21 cellular contexts compared by ENCODE assay signal in the genomic region with DNA sequence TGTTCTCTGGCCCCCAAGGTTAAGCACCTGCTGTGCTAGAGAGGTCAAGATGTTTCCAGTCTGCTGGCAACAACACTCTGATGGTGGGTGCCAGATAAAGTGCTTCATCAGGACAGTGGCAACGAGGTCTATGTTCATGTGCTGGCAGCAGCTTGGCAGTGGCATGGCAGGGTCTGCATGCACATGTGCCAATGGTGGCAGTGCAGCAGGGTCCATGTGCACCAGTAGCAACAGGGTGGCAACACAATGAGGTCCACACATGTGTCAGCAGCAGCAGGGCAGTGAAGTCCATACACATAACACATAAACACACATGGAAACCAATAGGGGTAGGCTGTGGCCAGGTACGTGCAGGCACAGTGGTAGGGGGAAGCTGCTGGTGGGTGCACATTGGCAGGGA. TPM values are rescaled to one million over a fixed set of nuclear protein-coding genes. Genes with fewer than 3 reads are reported as not detected.
DNase-seq lines count a peak whose midpoint lies in the region; ATAC-seq, FAIRE-seq and TF ChIP-seq lines count a peak whose summit lies in the region.
"Had no signal": no experiment of that assay in that cellular context is flagged by ENCODE, and none has a peak within 500 bp of the region (broad histone marks: within the 10 kb centered on the region; RNA-seq: fewer than 3 reads in every experiment).

No MANE protein-coding gene starts in this region.

- no peak overlapping the region for H2AFZ ChIP-seq in HepG2 (ENCODE audit: low read length)

- CTCF ChIA-PET in HepG2 (lab: Yijun Ruan, JAX; ENCODE audit: low intra/inter-chr PET ratio, low total read pairs) = no interaction called here

- WGBS in HepG2 (ENCODE audit: low lambda C conversion rate) = 0% methylated on average over 1 of the region's 2 CpGs
- 17% methylated on average over 1 of the region's 2 CpGs for WGBS in right lobe of liver (ENCODE audit: insufficient coverage, low coverage, low lambda C conversion rate, missing lambda C conversion rate)
- WGBS in psoas muscle, 3 donors = 52 to 60% (median 58%) methylated on average over 2 of the region's 2 CpGs

- H4K20me1 ChIP-seq in HepG2 (ENCODE audit: insufficient read depth, low read length) = no peaks in the 10 kb centered on the region
- H4K20me1 ChIP-seq: BLaER1 had no signal

- TF ChIP-seq EP300 in HepG2 (IDR thresholded peaks at IDR 0.05; ENCODE audit: low read depth in 2 of 2, low read length in 2 of 2) (no peak), HepG2 (CRISPR knock-in tag; IDR thresholded peaks at IDR 0.05; ENCODE audit: borderline replicate concordance) (no peak)

- H3K4me3 ChIP-seq in HepG2 (replicated peaks in 1 of 3; ENCODE audit: insufficient read depth in 1 of 3, low read depth in 2 of 3, low read length in 3 of 3) = no peak overlapping the region
- H3K4me3 ChIP-seq in right lobe of liver = no peak overlapping the region
- H3K4me3 ChIP-seq in psoas muscle = no peak overlapping the region
- H3K4me3 ChIP-seq: BLaER1 had no signal

- H3K27me3 ChIP-seq in HepG2 (ENCODE audit: control insufficient read depth in 1 of 2, insufficient read depth in 2 of 2, low read length in 2 of 2) (no peaks in the 10 kb centered on the region), right lobe of liver (no peaks in the 10 kb centered on the region), psoas muscle (ENCODE audit: insufficient read depth in 3 of 3, low read length in 2 of 3) (no peaks in the 10 kb centered on the region)
- H3K27me3 ChIP-seq: BLaER1 had no signal

- POLR2A ChIA-PET in HepG2 (lab: Yijun Ruan, JAX) = no interaction called here

- BruUV-seq in HepG2 (replicated peaks; lab: Mats Ljungman, UMichigan) = no TSS peak

- H3K9ac ChIP-seq in HepG2 (ENCODE audit: insufficient read depth, low read depth, low read length) = no peak overlapping the region
- H3K9ac ChIP-seq: BLaER1 had no signal

- no peak for FAIRE-seq in HepG2 (lab: Jason Lieb, UNC)
- FAIRE-seq: A204.1, G401.6, GM12892 had no signal

- no peaks in the 10 kb centered on the region for H3K4me1 ChIP-seq in HepG2 (ENCODE audit: insufficient read depth, low read length)
- H3K4me1 ChIP-seq in right lobe of liver = no peaks in the 10 kb centered on the region
- H3K4me1 ChIP-seq in psoas muscle = no peaks in the 10 kb centered on the region
- H3K4me1 ChIP-seq: BLaER1, Caco-2 had no signal

- in situ Hi-C loops in HepG2 (cut with HindIII; ENCODE audit: extremely low pct_ligation_motif_present, low pct_unique_long_range_greater_than_20kb) = no loop called here

- TF ChIP-seq POLR2A in HepG2 (IDR thresholded peaks at IDR 0.05; ENCODE audit: insufficient read depth in 1 of 2, low read depth in 2 of 2, low read length in 2 of 2) (no peak), right lobe of liver (IDR thresholded peaks at IDR 0.05) (no peak)

- H3K79me2 ChIP-seq in HepG2 (ENCODE audit: insufficient read depth, low read length) = no peaks in the 10 kb centered on the region

- peaks cover 6% of the 10 kb centered on the region for H3K9me3 Mint-ChIP-seq in glutamatergic neuron (ENCODE audit: unreplicated experiment)
- peaks cover 13% of the 10 kb centered on the region for H3K9me3 Mint-ChIP-seq in stimulated activated effector memory CD8-positive, alpha-beta T cell treated with anti-CD3 and anti-CD28 coated beads, Interleukin-12 subunit alpha, Interleukin-12 subunit beta, amount 100 ng/mL, for 72 hours

- no peak for TF ChIP-seq RAD21 in HepG2 (CRISPR knock-in tag; IDR thresholded peaks at IDR 0.05)

- H3K4me2 ChIP-seq in HepG2 (ENCODE audit: low read depth, low read length) = no peak overlapping the region
- H3K4me2 ChIP-seq: BLaER1 had no signal

- intact Hi-C loops in HepG2 (cut with micrococcal nuclease; ENCODE audit: unreplicated experiment) = no loop called here
- intact Hi-C loops in right lobe of liver (cut with DNase I) = no loop called here
- intact Hi-C loops in psoas muscle (cut with DNase I) = no loop called here

- no peak for ATAC-seq in HepG2
- no peak for ATAC-seq in right lobe of liver
- ATAC-seq in stimulated activated effector memory CD8-positive, alpha-beta T cell treated with anti-CD3 and anti-CD28 coated beads, Interleukin-12 subunit alpha, Interleukin-12 subunit beta, amount 100 ng/mL, for 72 hours = peak; percentile 11
- no peak for ATAC-seq in psoas muscle
- ATAC-seq: CD8-positive, alpha-beta T cell had no signal

- H3K27me3 Mint-ChIP-seq in glutamatergic neuron (ENCODE audit: unreplicated experiment) = peaks cover 2% of the 10 kb centered on the region
- H3K27me3 Mint-ChIP-seq: B cell; CD4-positive, CD25-positive, alpha-beta regulatory T cell had no signal

- H3K36me3 ChIP-seq in HepG2 (replicated peaks in 1 of 2; ENCODE audit: control insufficient read depth in 1 of 2, insufficient read depth in 2 of 2, low read length in 2 of 2) (no peaks in the 10 kb centered on the region), right lobe of liver (no peaks in the 10 kb centered on the region), psoas muscle (ENCODE audit: insufficient read depth in 1 of 2, low read depth in 1 of 2) (no peaks in the 10 kb centered on the region)
- H3K36me3 ChIP-seq: BLaER1 had no signal

- peak overlapping the region; percentile 8 for H3K27ac Mint-ChIP-seq in glutamatergic neuron (ENCODE audit: unreplicated experiment)
- H3K27ac Mint-ChIP-seq in stimulated activated effector memory CD8-positive, alpha-beta T cell treated with anti-CD3 and anti-CD28 coated beads, Interleukin-12 subunit alpha, Interleukin-12 subunit beta, amount 100 ng/mL, for 72 hours = no peak overlapping the region
- H3K27ac Mint-ChIP-seq: B cell; CD4-positive, CD25-positive, alpha-beta regulatory T cell; CD8-positive, alpha-beta T cell had no signal

- DNase-seq in HepG2 (ENCODE audit: low spot score) (no peak), right lobe of liver (no peak), glutamatergic neuron (no peak), psoas muscle (no peak), SW 1271 (lab: John Stamatoyannopoulos, UW) (no peak)
- DNase-seq in stimulated activated effector memory CD8-positive, alpha-beta T cell treated with anti-CD3 and anti-CD28 coated beads, Interleukin-12 subunit alpha, Interleukin-12 subunit beta, amount 100 ng/mL, for 72 hours (ENCODE audit: low spot score in 2 of 2) = no peak
- DNase-seq: Caco-2; CD4-positive, CD25-positive, alpha-beta regulatory T cell; CD8-positive, alpha-beta T cell; DMS153; DND-41; GOT3; H7; HCEC 1CT had no signal

- H3K36me3 Mint-ChIP-seq in glutamatergic neuron (ENCODE audit: unreplicated experiment) = no peaks in the 10 kb centered on the region
- H3K36me3 Mint-ChIP-seq in stimulated activated effector memory CD8-positive, alpha-beta T cell treated with anti-CD3 and anti-CD28 coated beads, Interleukin-12 subunit alpha, Interleukin-12 subunit beta, amount 100 ng/mL, for 72 hours = peaks cover under 1% of the 10 kb centered on the region
- H3K36me3 Mint-ChIP-seq: CD4-positive, CD25-positive, alpha-beta regulatory T cell; CD8-positive, alpha-beta T cell had no signal

- H3K4me3 Mint-ChIP-seq in glutamatergic neuron (ENCODE audit: unreplicated experiment) = no peak overlapping the region
- H3K4me3 Mint-ChIP-seq in stimulated activated effector memory CD8-positive, alpha-beta T cell treated with anti-CD3 and anti-CD28 coated beads, Interleukin-12 subunit alpha, Interleukin-12 subunit beta, amount 100 ng/mL, for 72 hours = no peak overlapping the region
- H3K4me3 Mint-ChIP-seq: B cell; CD4-positive, CD25-positive, alpha-beta regulatory T cell; CD8-positive, alpha-beta T cell had no signal

- H3K27ac ChIP-seq in HepG2 (ENCODE audit: extremely low read length, insufficient read depth, low read length) = no peak overlapping the region
- no peak overlapping the region for H3K27ac ChIP-seq in right lobe of liver
- H3K27ac ChIP-seq in psoas muscle = no peak overlapping the region
- H3K27ac ChIP-seq: 22Rv1, BLaER1, C4-2B had no signal

- TF ChIP-seq CTCF in HepG2 (CRISPR knock-in tag; IDR thresholded peaks at IDR 0.05) (no peak), right lobe of liver (IDR thresholded peaks at IDR 0.05) (no peak), glutamatergic neuron (IDR thresholded peaks at IDR 0.05; ENCODE audit: partially characterized antibody, unreplicated experiment) (no peak), psoas muscle (IDR thresholded peaks at IDR 0.05) (no peak)

- H3K9me3 ChIP-seq in HepG2 (ENCODE audit: low read length) = peaks cover 3% of the 10 kb centered on the region; the same call in 1 of the 2 replicates
- H3K9me3 ChIP-seq in right lobe of liver = no peaks in the 10 kb centered on the region
- peaks cover 7% of the 10 kb centered on the region for H3K9me3 ChIP-seq in psoas muscle

- no peaks in the 10 kb centered on the region for H3K4me1 Mint-ChIP-seq in glutamatergic neuron (ENCODE audit: low read depth, unreplicated experiment)
- no peaks in the 10 kb centered on the region for H3K4me1 Mint-ChIP-seq in stimulated activated effector memory CD8-positive, alpha-beta T cell treated with anti-CD3 and anti-CD28 coated beads, Interleukin-12 subunit alpha, Interleukin-12 subunit beta, amount 100 ng/mL, for 72 hours
- H3K4me1 Mint-ChIP-seq: B cell; CD4-positive, CD25-positive, alpha-beta regulatory T cell had no signal

RNA-seq across cellular contexts. Expression of a gene that starts 48.4 kb away (rescaled TPM):
- total RNA-seq in HepG2 (2016; rRNA removed; fragmentation: Illumina TruSeq; extraction: Trizol) (0.95 and 1.1 TPM in 2 replicates), right lobe of liver (1 to 10 TPM; 2.8 to 8.9 (median 3.6) TPM), glutamatergic neuron (ENCODE audit: unreplicated experiment) (74.4 TPM), psoas muscle (10 to 100 TPM; 23.8 to 35.4 (median 25.3) TPM)
- 0.40 TPM in 1 of 2 replicates, not detected in the other for total RNA-seq in HepG2 (2016; cell fraction: cytosol; rRNA removed; fragmentation: Illumina TruSeq; extraction: Trizol; ENCODE audit: low read depth)
- 1.1 and 1.3 TPM in 2 replicates for total RNA-seq in HepG2 (2016; cell fraction: insoluble cytoplasmic fraction; rRNA removed; fragmentation: Illumina TruSeq; extraction: Trizol)
- 0.43 and 0.65 TPM in 2 replicates for total RNA-seq in HepG2 (2016; cell fraction: membrane; rRNA removed; fragmentation: Illumina TruSeq; extraction: Trizol)
- total RNA-seq in HepG2 (2016; cell fraction: nucleus; rRNA removed; fragmentation: Illumina TruSeq; extraction: Trizol) = 1.2 and 1.3 TPM in 2 replicates
- polyA plus RNA-seq in HepG2 (2011; rRNA removed) (0.40 and 0.63 TPM in 2 replicates), psoas muscle (10 to 100 TPM; 10.2 to 23.7 (median 17.2) TPM)
- 0.13 and 0.27 TPM in 2 replicates for polyA plus RNA-seq in HepG2 (2011; cell fraction: cytosol; rRNA removed)
- 0.48 and 0.69 TPM in 2 replicates for polyA plus RNA-seq in HepG2 (2011; cell fraction: nucleus; rRNA removed)
- 0.20 and 0.21 TPM in 2 replicates for polyA plus RNA-seq in HepG2 (2012)
- 0.03 TPM in 1 of 2 replicates, not detected in the other for polyA plus RNA-seq in HepG2 (2016; cell fraction: cytosol; fragmentation: Illumina TruSeq; extraction: Trizol; ENCODE audit: low read depth)
- polyA plus RNA-seq in HepG2 (2016; cell fraction: insoluble cytoplasmic fraction; fragmentation: Illumina TruSeq; extraction: Trizol; ENCODE audit: low read depth) = 0.40 and 0.85 TPM in 2 replicates
- 0.15 and 0.22 TPM in 2 replicates for polyA plus RNA-seq in HepG2 (2016; cell fraction: membrane; fragmentation: Illumina TruSeq; extraction: Trizol; ENCODE audit: low read depth)
- 1.0 and 2.6 TPM in 2 replicates for polyA plus RNA-seq in HepG2 (2016; cell fraction: nucleus; fragmentation: Illumina TruSeq; extraction: Trizol; ENCODE audit: insufficient read depth, low read depth)
- 0.22 and 38.6 TPM in 2 replicates for polyA minus RNA-seq in HepG2 (2011; rRNA and poly(A)+ RNA removed; ENCODE audit: low replicate concordance)
- polyA minus RNA-seq in HepG2 (2011; cell fraction: cytosol; rRNA and poly(A)+ RNA removed) = 0.59 and 1.5 TPM in 2 replicates
- 0.90 and 1.5 TPM in 2 replicates for polyA minus RNA-seq in HepG2 (2011; cell fraction: nucleus; rRNA and poly(A)+ RNA removed)
